8 cellular contexts compared by ENCODE assay signal in genomic region chr1:151510614-151510956, GRCh38. TPM values are rescaled to one million over a fixed set of nuclear protein-coding genes. Genes with fewer than 3 reads are reported as not detected.
DNase-seq lines count a peak whose midpoint lies in the region; ATAC-seq and TF ChIP-seq lines count a peak whose summit lies in the region.

No MANE protein-coding gene starts in this region.

- H3K9ac ChIP-seq in mesenchymal stem cell (ENCODE audit: low read length) = peak overlapping the region; percentile 62

- H2AK5ac ChIP-seq in mesenchymal stem cell (ENCODE audit: low read length, severe bottlenecking) = no peak overlapping the region

- TF ChIP-seq POLR2A in body of pancreas (IDR thresholded peaks at IDR 0.05) (no peak), upper lobe of left lung (IDR thresholded peaks at IDR 0.05) (peak in 1 of 4 donors; percentile 17)

- H3K27me3 Mint-ChIP-seq in activated naive CD4-positive, alpha-beta T cell treated with anti-CD3 and anti-CD28 coated beads, Interleukin-2, amount 10 ng/mL, durations not matched to agents 7 days and 5 days = peaks cover 70% of the 10 kb centered on the region

- H3K4me3 ChIP-seq in body of pancreas (peak overlapping the region in 1 of 2 donors; percentile 86), mesenchymal stem cell (ENCODE audit: insufficient read depth in 1 of 2, low read depth in 1 of 2, low read length in 2 of 2) (peak overlapping the region; percentile 68 to 75), upper lobe of left lung (peak overlapping the region; percentile 44 to 92 (median 72))

- TF ChIP-seq EP300 in upper lobe of left lung (IDR thresholded peaks at IDR 0.05) = no peak

- H3K4me3 Mint-ChIP-seq in activated naive CD4-positive, alpha-beta T cell treated with anti-CD3 and anti-CD28 coated beads, Interleukin-2, amount 10 ng/mL, durations not matched to agents 7 days and 5 days = peak overlapping the region; percentile 79

- no peak for TF ChIP-seq CTCF in body of pancreas (IDR thresholded peaks at IDR 0.05)
- no peak for TF ChIP-seq CTCF in upper lobe of left lung (IDR thresholded peaks at IDR 0.05)

- H3K23ac ChIP-seq in mesenchymal stem cell (ENCODE audit: low read length in 2 of 2) = no peak overlapping the region

- intact Hi-C loops in body of pancreas (cut with DNase I) = no loop called here

- H3K14ac ChIP-seq in mesenchymal stem cell (ENCODE audit: low read length in 2 of 2) = no peak overlapping the region

- no peak overlapping the region for H2BK5ac ChIP-seq in mesenchymal stem cell (ENCODE audit: low read depth, low read length, poor library complexity, severe bottlenecking)

- no peaks in the 10 kb centered on the region for H3K36me3 Mint-ChIP-seq in activated naive CD4-positive, alpha-beta T cell treated with anti-CD3 and anti-CD28 coated beads, Interleukin-2, amount 10 ng/mL, durations not matched to agents 7 days and 5 days

- H3K36me3 ChIP-seq in body of pancreas (replicated peaks in 1 of 2; ENCODE audit: insufficient read depth in 1 of 2, low read depth in 2 of 2) (no peaks in the 10 kb centered on the region), mesenchymal stem cell (ENCODE audit: control insufficient read depth in 1 of 2, insufficient read depth in 2 of 2, low read depth in 1 of 2, low read length in 2 of 2) (no peaks in the 10 kb centered on the region), upper lobe of left lung (no peaks in the 10 kb centered on the region)

- no peaks in the 10 kb centered on the region for H3K79me1 ChIP-seq in mesenchymal stem cell (replicated peaks; ENCODE audit: low read length, poor library complexity, severe bottlenecking)

- no peak overlapping the region for H2BK120ac ChIP-seq in mesenchymal stem cell (ENCODE audit: low read depth, low read length)

- H3K9me3 ChIP-seq in body of pancreas (no peaks in the 10 kb centered on the region), mesenchymal stem cell (ENCODE audit: control insufficient read depth, low read length) (no peaks in the 10 kb centered on the region), upper lobe of left lung (no peaks in the 10 kb centered on the region)

- 5% methylated on average over 10 of the region's 10 CpGs for WGBS in body of pancreas, 2 donors
- 16% methylated on average over 8 of the region's 10 CpGs for WGBS in mesenchymal stem cell
- WGBS in upper lobe of left lung, 2 donors = 8 to 10% methylated on average over 10 of the region's 10 CpGs

- H2BK15ac ChIP-seq in mesenchymal stem cell (ENCODE audit: low read depth, poor library complexity, severe bottlenecking) = no peak overlapping the region

- H3K4me2 ChIP-seq in mesenchymal stem cell (ENCODE audit: low read length, poor library complexity, severe bottlenecking) = peak overlapping the region; percentile 97

- H3K18ac ChIP-seq in mesenchymal stem cell (ENCODE audit: low read depth in 1 of 2, low read length in 2 of 2) = no peak overlapping the region

- H3K9me3 Mint-ChIP-seq in activated naive CD4-positive, alpha-beta T cell treated with anti-CD3 and anti-CD28 coated beads, Interleukin-2, amount 10 ng/mL, durations not matched to agents 7 days and 5 days = no peaks in the 10 kb centered on the region

- H3K4ac ChIP-seq in mesenchymal stem cell (ENCODE audit: low read depth in 1 of 2, low read length in 2 of 2) = no peak overlapping the region

- no peaks in the 10 kb centered on the region for H3K27me3 ChIP-seq in body of pancreas
- peaks cover 14 to 73% of the 10 kb centered on the region in 2 experiments for H3K27me3 ChIP-seq in mesenchymal stem cell (ENCODE audit: control insufficient read depth in 1 of 2, insufficient read depth in 1 of 2, low read length in 2 of 2)
- no peaks in the 10 kb centered on the region for H3K27me3 ChIP-seq in upper lobe of left lung

- H4K91ac ChIP-seq in mesenchymal stem cell (ENCODE audit: low read length) = no peak overlapping the region

- H3K4me1 ChIP-seq in body of pancreas (peaks cover 45% of the 10 kb centered on the region), mesenchymal stem cell (ENCODE audit: control insufficient read depth, insufficient read depth, low read depth, low read length) (peaks cover 25% of the 10 kb centered on the region), upper lobe of left lung (peaks cover 11 to 30% (median 23%) of the 10 kb centered on the region in 4 donors)

- ATAC-seq in body of pancreas = no peak
- no peak for ATAC-seq in upper lobe of left lung (ENCODE audit: low FRiP score in 2 of 2)
- no peak for ATAC-seq in GM19035 (IDR thresholded peaks at IDR 0.05; ENCODE audit: unreplicated experiment)
- no peak for ATAC-seq in GM21723 (IDR thresholded peaks at IDR 0.05; ENCODE audit: unreplicated experiment)
- no peak for ATAC-seq in GM18861 (IDR thresholded peaks at IDR 0.05; ENCODE audit: unreplicated experiment)

- H3K27ac ChIP-seq in body of pancreas (peak overlapping the region; percentile 91 to 100 (median 96)), mesenchymal stem cell (ENCODE audit: low read length, poor library complexity, severe bottlenecking) (peak overlapping the region; percentile 21), upper lobe of left lung (peak overlapping the region; percentile 73 to 87 (median 84))

- peaks cover 29% of the 10 kb centered on the region for H3K4me1 Mint-ChIP-seq in activated naive CD4-positive, alpha-beta T cell treated with anti-CD3 and anti-CD28 coated beads, Interleukin-2, amount 10 ng/mL, durations not matched to agents 7 days and 5 days

- peak overlapping the region; percentile 18 for H2AFZ ChIP-seq in mesenchymal stem cell (ENCODE audit: low read depth, low read length)

- no peak overlapping the region for H3K27ac Mint-ChIP-seq in activated naive CD4-positive, alpha-beta T cell treated with anti-CD3 and anti-CD28 coated beads, Interleukin-2, amount 10 ng/mL, durations not matched to agents 7 days and 5 days

- CTCF ChIA-PET in activated naive CD4-positive, alpha-beta T cell treated with anti-CD3 and anti-CD28 coated beads, Interleukin-2, amount 10 ng/mL, durations not matched to agents 7 days and 5 days (lab: Charles Lee) = interaction anchor here (0.6 to 1.5 kb wide), 2 partner anchors 10 to 45 kb away, joined by 3 to 5 read pairs; no protein-coding TSS in a partner anchor

- no peak overlapping the region for H2BK12ac ChIP-seq in mesenchymal stem cell (ENCODE audit: low read length in 2 of 2)

- no peak for DNase-seq in activated naive CD4-positive, alpha-beta T cell treated with anti-CD3 and anti-CD28 coated beads, Interleukin-2, amount 10 ng/mL, durations not matched to agents 7 days and 5 days
- DNase-seq in activated naive CD4-positive, alpha-beta T cell treated with anti-CD3 and anti-CD28 coated beads, Interleukin-2, amount 50 U/mL, for 16 hours = no peak
- no peak for DNase-seq in body of pancreas
- DNase-seq in mesenchymal stem cell = no peak
- no peak for DNase-seq in upper lobe of left lung

- no peak overlapping the region for H4K8ac ChIP-seq in mesenchymal stem cell (ENCODE audit: low read length)

RNA-seq across cellular contexts. Expression of gene CGN, which starts 0.6 kb away (rescaled TPM):
- 10 to 100 TPM; 31.0 to 42.8 TPM for total RNA-seq in body of pancreas
- polyA plus RNA-seq in mesenchymal stem cell (2013, experiment 1 of 2) = 0.03 TPM
- polyA plus RNA-seq in mesenchymal stem cell (2013, experiment 2 of 2) = 0.04 TPM
- 100 to 1,000 TPM in 3 of 6 donors, 10 to 100 TPM in 3; 51.6 to 223 (median 99.2) TPM for total RNA-seq in upper lobe of left lung

RNA-seq across cellular contexts. Expression of gene TUFT1, which starts 29.5 kb away (rescaled TPM):
- total RNA-seq in body of pancreas = 10 to 100 TPM; 10.9 to 17.1 TPM
- polyA plus RNA-seq in mesenchymal stem cell (2013, experiment 1 of 2) = 5.8 TPM
- polyA plus RNA-seq in mesenchymal stem cell (2013, experiment 2 of 2) = 6.0 TPM
- 10 to 100 TPM in 5 of 6 donors, 1 to 10 TPM in 1; 9.9 to 18.1 (median 12.5) TPM for total RNA-seq in upper lobe of left lung

RNA-seq across cellular contexts. Expression of gene POGZ, which starts 51.3 kb away (rescaled TPM):
- total RNA-seq in body of pancreas (10 to 100 TPM; 29.8 to 76.8 TPM), upper lobe of left lung (100 to 1,000 TPM in 1 of 6 donors, 10 to 100 TPM in 5; 34.2 to 148 (median 67.9) TPM)
- polyA plus RNA-seq in mesenchymal stem cell (2013, experiment 1 of 2) = 22.7 TPM
- 18.9 TPM for polyA plus RNA-seq in mesenchymal stem cell (2013, experiment 2 of 2)

Comparison
In these comparisons a context has a peak if more than half of its experiments do, and no peak if none do; other contexts are left out.
1. H3K27ac ChIP-seq: peak in every context shown above with its lines; median percentile 96 in body of pancreas; 84 in upper lobe of left lung; 21 in mesenchymal stem cell.